ENCODE assay signal across 8 cellular contexts in genomic region chr9:91117959-91118651, GRCh38.
A peak's percentile ranks its signal among the peaks of the same experiment; 100 is the strongest.
DNase-seq lines count a peak whose midpoint lies in the region; ATAC-seq and TF ChIP-seq lines count a peak whose summit lies in the region.

No MANE protein-coding gene starts in this region.

- DNase-seq in DMS53 treated with DMSO at 0.1 percent for 48 hours (lab: John Stamatoyannopoulos, UW; ENCODE audit: unreplicated experiment) (peak; percentile 40), Right ventricle myocardium superior (peak; percentile 91), non-pigmented ciliary epithelial cell (ENCODE audit: low read depth) (peak; percentile 18), activated T-cell treated with anti-CD3 and anti-CD28 coated beads for 4 hours (no peak)
- DNase-seq in stimulated activated CD4-positive, alpha-beta T cell treated with anti-CD3 and anti-CD28 coated beads, Interleukin-2, amount 100 ng/mL, for 48 hours, result no peak

- no peak for TF ChIP-seq CTCF in WI38 (IDR thresholded peaks at IDR 0.05; ENCODE audit: low read depth, low read length)

- peak overlapping the region; percentile 44 for H3K4me3 ChIP-seq in WI38 (ENCODE audit: low read depth, low read length)

- peak; percentile 99 for ATAC-seq in Right ventricle myocardium superior (ENCODE audit: poor library complexity)
- ATAC-seq in GM21526 (IDR thresholded peaks at IDR 0.05; ENCODE audit: low FRiP score, unreplicated experiment), result no peak
- ATAC-seq in GM21786 (IDR thresholded peaks at IDR 0.05; ENCODE audit: unreplicated experiment), result no peak

- intact Hi-C loops in Right ventricle myocardium superior (cut with DNase I), result no loop called here

Comparison
In these comparisons a context has a peak if more than half of its experiments do, and no peak if none do; other contexts are left out.
1. DNase-seq: peak in DMS53 treated with DMSO at 0.1 percent for 48 hours (single experiment), Right ventricle myocardium superior (single experiment) and non-pigmented ciliary epithelial cell (single experiment); none in stimulated activated CD4-positive, alpha-beta T cell treated with anti-CD3 and anti-CD28 coated beads, Interleukin-2, amount 100 ng/mL, for 48 hours (0 of 2) and activated T-cell treated with anti-CD3 and anti-CD28 coated beads for 4 hours (single experiment).